ENCODE assay signal across 10 cellular contexts in genomic region chr12:46555379-46555778, GRCh38.
DNase-seq lines count a peak whose midpoint lies in the region; ATAC-seq and TF ChIP-seq lines count a peak whose summit lies in the region.
"Had no signal": no experiment of that assay in that cellular context is flagged by ENCODE, and none has a peak within 500 bp of the region (broad histone marks: within the 10 kb centered on the region; RNA-seq: fewer than 3 reads in every experiment).

No MANE protein-coding gene starts in this region.

- H3K4me3 ChIP-seq in MM.1S (ENCODE audit: low read length) (peak overlapping the region; percentile 26), osteoblast (ENCODE audit: insufficient read depth, low read length) (peak overlapping the region; percentile 35)

- H3K36me3 ChIP-seq in MM.1S (replicated peaks; ENCODE audit: insufficient read depth, low read length) (no peaks in the 10 kb centered on the region), osteoblast (ENCODE audit: insufficient read depth, low read length) (no peaks in the 10 kb centered on the region)

- H3K79me2 ChIP-seq in MM.1S (ENCODE audit: low read length): no peaks in the 10 kb centered on the region
- no peaks in the 10 kb centered on the region for H3K79me2 ChIP-seq in osteoblast (ENCODE audit: insufficient read depth, low read length)

- H3F3A ChIP-seq in MM.1S (ENCODE audit: insufficient read depth, low read length): peaks cover 13% of the 10 kb centered on the region

- ATAC-seq in GM18502 (IDR thresholded peaks at IDR 0.05; ENCODE audit: poor library complexity, unreplicated experiment): no peak
- ATAC-seq in HG02938 (IDR thresholded peaks at IDR 0.05; ENCODE audit: unreplicated experiment): no peak
- ATAC-seq in HG02678 (IDR thresholded peaks at IDR 0.05; ENCODE audit: unreplicated experiment): no peak
- ATAC-seq: natural killer cell treated with Interleukin-12 subunit alpha and Interleukin-12 subunit beta and Interleukin-15 and Interleukin-18, amount 100 ng/mL, for 72 hours had no signal

- TF ChIP-seq CTCF in MM.1S (IDR thresholded peaks at IDR 0.05; ENCODE audit: low read length) (no peak), osteoblast (IDR thresholded peaks at IDR 0.05; ENCODE audit: extremely low read depth, low read depth, low read length) (no peak)

- H3K4me1 ChIP-seq in MM.1S (ENCODE audit: low read length) (peaks cover 46% of the 10 kb centered on the region), osteoblast (ENCODE audit: insufficient read depth, low read length) (peaks cover 69% of the 10 kb centered on the region)

- H3K4me2 ChIP-seq in MM.1S (ENCODE audit: low read depth, low read length) (peak overlapping the region; percentile 70), osteoblast (ENCODE audit: insufficient read depth, low read length) (peak overlapping the region; percentile 41)

- H3K27ac ChIP-seq in MM.1S (ENCODE audit: low read length) (peak overlapping the region; percentile 73), osteoblast (ENCODE audit: low read depth, low read length) (peak overlapping the region; percentile 96)

- H4K20me1 ChIP-seq in MM.1S (ENCODE audit: insufficient read depth, low read length) (no peaks in the 10 kb centered on the region), osteoblast (ENCODE audit: insufficient read depth, low read length) (no peaks in the 10 kb centered on the region)

- H3K9me3 ChIP-seq in MM.1S (replicated peaks; ENCODE audit: insufficient read depth, low read length) (no peaks in the 10 kb centered on the region), osteoblast (ENCODE audit: low read depth, low read length) (no peaks in the 10 kb centered on the region)

- H2AFZ ChIP-seq in MM.1S (ENCODE audit: low read length) (peak overlapping the region; percentile 35), osteoblast (ENCODE audit: low read length) (no peak overlapping the region)

- peak; percentile 29 for DNase-seq in AG08396 (ENCODE audit: low spot score)
- DNase-seq in MM.1S: peak; percentile 15
- peak; percentile 33 for DNase-seq in dermis blood vessel endothelial cell
- DNase-seq in osteoblast (ENCODE audit: insufficient read length, low spot score, missing footprints): no peak
- no peak for DNase-seq in GDM1 (lab: John Stamatoyannopoulos, UW)
- DNase-seq: DMS153 had no signal

- no peaks in the 10 kb centered on the region for H3K9me2 ChIP-seq in MM.1S (replicated peaks; ENCODE audit: insufficient read depth, low read length)

- H3K9ac ChIP-seq in MM.1S (ENCODE audit: low read length): peak overlapping the region; percentile 46

- no peaks in the 10 kb centered on the region for H3K27me3 ChIP-seq in MM.1S (replicated peaks; ENCODE audit: insufficient read depth, low read length)
- no peaks in the 10 kb centered on the region for H3K27me3 ChIP-seq in osteoblast (ENCODE audit: insufficient read depth, low read length)

Comparison
In these comparisons a context has a peak if more than half of its experiments do, and no peak if none do; other contexts are left out.
1. DNase-seq: peak in AG08396 (single experiment), MM.1S (single experiment) and dermis blood vessel endothelial cell (single experiment); none in osteoblast (single experiment) and GDM1 (single experiment).